Comparison of ENCODE assay signal across 14 cellular contexts in genomic region chr2:199356412-199356811, GRCh38.
DNase-seq lines count a peak whose midpoint lies in the region; ATAC-seq and TF ChIP-seq lines count a peak whose summit lies in the region.
"Had no signal": no experiment of that assay in that cellular context is flagged by ENCODE, and none has a peak within 500 bp of the region (broad histone marks: within the 10 kb centered on the region; RNA-seq: fewer than 3 reads in every experiment).

No MANE protein-coding gene starts in this region.

- ATAC-seq in IMR-90 (ENCODE audit: low read depth), result peak; percentile 65
- no peak for ATAC-seq in CD8-positive, alpha-beta T cell
- ATAC-seq in HG03196 (IDR thresholded peaks at IDR 0.05; ENCODE audit: unreplicated experiment), result no peak

- no peak overlapping the region for H4K5ac ChIP-seq in IMR-90 (ENCODE audit: low read depth, low read length)

- H2AFZ ChIP-seq in IMR-90 (replicated peaks; ENCODE audit: low read length, poor library complexity) (no peak overlapping the region), fibroblast of lung (ENCODE audit: low read length) (no peak overlapping the region), osteoblast (ENCODE audit: low read length) (no peak overlapping the region)

- BruUV-seq in IMR-90 (replicated peaks; lab: Mats Ljungman, UMichigan), result no TSS peak

- H3K9ac ChIP-seq in IMR-90 (ENCODE audit: low read depth, low read length) (no peak overlapping the region), fibroblast of lung (ENCODE audit: insufficient read depth, low read length) (no peak overlapping the region)
- H3K9ac ChIP-seq: BLaER1 had no signal

- H2BK120ac ChIP-seq in IMR-90 (ENCODE audit: low read depth, low read length), result peak overlapping the region; percentile 63

- TF ChIP-seq CTCF in IMR-90 (conservative IDR thresholded peaks at IDR 0.05; ENCODE audit: low read depth, low read length) (no peak), fibroblast of lung (conservative IDR thresholded peaks at IDR 0.05 in 1 of 2, IDR thresholded peaks at IDR 0.05 in 1 of 2; ENCODE audit: low read depth in 1 of 2, low read length in 2 of 2) (no peak), osteoblast (IDR thresholded peaks at IDR 0.05; ENCODE audit: extremely low read depth, low read depth, low read length) (no peak), right atrium auricular region (IDR thresholded peaks at IDR 0.05) (no peak)
- no peak for TF ChIP-seq CTCF in CD8-positive, alpha-beta T cell (IDR thresholded peaks at IDR 0.05)

- no peaks in the 10 kb centered on the region for H3K79me2 ChIP-seq in fibroblast of lung (ENCODE audit: control insufficient read depth, insufficient read depth, low read length)
- H3K79me2 ChIP-seq in osteoblast (ENCODE audit: insufficient read depth, low read length), result peaks cover 47% of the 10 kb centered on the region

- no peak overlapping the region for H2AK9ac ChIP-seq in IMR-90 (replicated peaks; ENCODE audit: low read depth, low read length, poor library complexity)

- H3K27me3 ChIP-seq in IMR-90 (ENCODE audit: control insufficient read depth, insufficient read depth, low read length) (no peaks in the 10 kb centered on the region), fibroblast of lung (ENCODE audit: control insufficient read depth, insufficient read depth, low read length) (no peaks in the 10 kb centered on the region), osteoblast (ENCODE audit: insufficient read depth, low read length) (no peaks in the 10 kb centered on the region), right atrium auricular region (no peaks in the 10 kb centered on the region)
- no peaks in the 10 kb centered on the region for H3K27me3 ChIP-seq in CD8-positive, alpha-beta T cell (ENCODE audit: insufficient read depth, low read length)
- H3K27me3 ChIP-seq: BLaER1 had no signal

- no peaks in the 10 kb centered on the region for H3K9me3 Mint-ChIP-seq in CD8-positive, alpha-beta T cell
- H3K9me3 Mint-ChIP-seq: CD4-positive, alpha-beta memory T cell had no signal

- WGBS in IMR-90 (ENCODE audit: extremely low coverage in 2 of 2, insufficient read length in 1 of 2), 2 experiments, result no CpG with 5 or more reads among the region's 5 CpGs

- H3K4me1 ChIP-seq in IMR-90 (ENCODE audit: control insufficient read depth, insufficient read depth, low read length) (peaks cover 3% of the 10 kb centered on the region; the same call in 1 of the 2 replicates), fibroblast of lung (ENCODE audit: control insufficient read depth, extremely low read depth, insufficient read depth, low read length) (no peaks in the 10 kb centered on the region), osteoblast (ENCODE audit: insufficient read depth, low read length) (peaks cover 10% of the 10 kb centered on the region), right atrium auricular region (no peaks in the 10 kb centered on the region)
- H3K4me1 ChIP-seq in CD8-positive, alpha-beta T cell (ENCODE audit: insufficient read depth, low read length), result no peaks in the 10 kb centered on the region
- H3K4me1 ChIP-seq: BLaER1, HAP-1 had no signal

- H3K27ac ChIP-seq in IMR-90 (ENCODE audit: insufficient read depth, low read length) (no peak overlapping the region), fibroblast of lung (ENCODE audit: insufficient read depth, low read length) (no peak overlapping the region), osteoblast (ENCODE audit: low read depth, low read length) (peak overlapping the region; percentile 39), right atrium auricular region (no peak overlapping the region)
- no peak overlapping the region for H3K27ac ChIP-seq in CD8-positive, alpha-beta T cell (ENCODE audit: low read depth, low read length)
- H3K27ac ChIP-seq: BLaER1 had no signal

- H3K4me3 ChIP-seq in IMR-90 (ENCODE audit: insufficient read depth, low read depth, low read length) (no peak overlapping the region), fibroblast of lung (replicated peaks in 1 of 4; ENCODE audit: control extremely low read depth in 1 of 4, insufficient read depth in 1 of 4, low read depth in 3 of 4, low read length in 4 of 4) (no peak overlapping the region), osteoblast (ENCODE audit: insufficient read depth, low read length) (no peak overlapping the region), right atrium auricular region (no peak overlapping the region)
- H3K4me3 ChIP-seq in CD8-positive, alpha-beta T cell (ENCODE audit: low read depth, low read length), result no peak overlapping the region
- H3K4me3 ChIP-seq: BLaER1, HAP-1 had no signal

- H2AK5ac ChIP-seq in IMR-90 (ENCODE audit: low read depth, low read length), result no peak overlapping the region

- H3K9me3 ChIP-seq in IMR-90 (ENCODE audit: control insufficient read depth, insufficient read depth, low read length), result no peaks in the 10 kb centered on the region
- H3K9me3 ChIP-seq in fibroblast of lung (ENCODE audit: control insufficient read depth, insufficient read depth, low read depth, low read length), result no peaks in the 10 kb centered on the region
- no peaks in the 10 kb centered on the region for H3K9me3 ChIP-seq in osteoblast (ENCODE audit: low read depth, low read length)
- no peaks in the 10 kb centered on the region for H3K9me3 ChIP-seq in CD8-positive, alpha-beta T cell (ENCODE audit: low read length)
- H3K9me3 ChIP-seq in right atrium auricular region, result no peaks in the 10 kb centered on the region
- H3K9me3 ChIP-seq: BLaER1, HAP-1 had no signal

- intact Hi-C loops in IMR-90 (cut with micrococcal nuclease), result loop anchor here (5.0 kb wide), 1 partner anchor 96 kb away; no protein-coding TSS in a partner anchor
- intact Hi-C loops in CD8-positive, alpha-beta T cell (cut with DNase I, micrococcal nuclease), result no loop called here

- H4K91ac ChIP-seq in IMR-90 (ENCODE audit: insufficient read depth, low read depth, low read length), result no peak overlapping the region; the same call in 1 of the 2 replicates

- H3K14ac ChIP-seq in IMR-90 (replicated peaks; ENCODE audit: low read depth, low read length), result no peak overlapping the region

- H3K36me3 ChIP-seq in IMR-90 (ENCODE audit: control insufficient read depth, insufficient read depth, low read length) (no peaks in the 10 kb centered on the region), fibroblast of lung (ENCODE audit: control insufficient read depth, insufficient read depth, low read length) (no peaks in the 10 kb centered on the region), osteoblast (ENCODE audit: insufficient read depth, low read length) (peaks cover 8% of the 10 kb centered on the region), right atrium auricular region (no peaks in the 10 kb centered on the region)
- H3K36me3 ChIP-seq in CD8-positive, alpha-beta T cell (ENCODE audit: insufficient read depth, low read length), result no peaks in the 10 kb centered on the region
- H3K36me3 ChIP-seq: BLaER1, HAP-1 had no signal

- H2BK20ac ChIP-seq in IMR-90 (ENCODE audit: low read depth, low read length), result peak overlapping the region; percentile 87; the same call in 1 of the 2 replicates

- H3K18ac ChIP-seq in IMR-90 (ENCODE audit: low read depth, low read length), result peak overlapping the region; percentile 78; the same call in 1 of the 2 replicates

- CTCF ChIA-PET in IMR-90 (lab: Yijun Ruan, JAX), result no interaction called here
- CTCF ChIA-PET in CD8-positive, alpha-beta T cell (lab: Charles Lee), result no interaction called here

- no peak overlapping the region for H3K4me3 Mint-ChIP-seq in CD8-positive, alpha-beta T cell
- H3K4me3 Mint-ChIP-seq: CD14-positive monocyte; CD4-positive, alpha-beta memory T cell had no signal

- TF ChIP-seq POLR2A in IMR-90 (IDR thresholded peaks at IDR 0.05; ENCODE audit: low read depth, low read length), result no peak

- peaks cover 4% of the 10 kb centered on the region for H3K9me1 ChIP-seq in IMR-90 (ENCODE audit: insufficient read depth, low read length)

- H3K56ac ChIP-seq in IMR-90 (ENCODE audit: extremely low read depth, insufficient read depth, low read length), result no peak overlapping the region

- peak; percentile 14 for DNase-seq in AG20443 (ENCODE audit: low spot score)
- DNase-seq in IMR-90, result peak; percentile 47
- DNase-seq in fibroblast of lung (ENCODE audit: low read depth in 2 of 2), result peak in 1 of 2 donors; percentile 45
- no peak for DNase-seq in osteoblast (ENCODE audit: insufficient read length, low spot score, missing footprints)
- no peak for DNase-seq in CD8-positive, alpha-beta T cell
- no peak for DNase-seq in right atrium auricular region (ENCODE audit: low spot score)
- DNase-seq: Calu3; CD4-positive, alpha-beta memory T cell; DMS79 treated with DMSO at 0.1 percent for 48 hours; EL had no signal

- H4K20me1 ChIP-seq in IMR-90 (ENCODE audit: insufficient read depth, low read length) (no peaks in the 10 kb centered on the region; the same call in 1 of the 2 replicates), fibroblast of lung (ENCODE audit: control insufficient read depth, extremely low read depth, insufficient read depth, low read length) (no peaks in the 10 kb centered on the region), osteoblast (ENCODE audit: insufficient read depth, low read length) (no peaks in the 10 kb centered on the region)
- H4K20me1 ChIP-seq: BLaER1 had no signal

- no peak overlapping the region for H2BK15ac ChIP-seq in IMR-90 (ENCODE audit: low read depth, low read length)

- H3K4ac ChIP-seq in IMR-90 (ENCODE audit: low read depth, low read length), result no peak overlapping the region

- H3K4me2 ChIP-seq in IMR-90 (ENCODE audit: low read depth, low read length) (peak overlapping the region; percentile 45; the same call in 1 of the 2 replicates), fibroblast of lung (ENCODE audit: extremely low read depth, insufficient read depth, low read length) (peak overlapping the region; percentile 60), osteoblast (ENCODE audit: insufficient read depth, low read length) (no peak overlapping the region)
- H3K4me2 ChIP-seq: BLaER1 had no signal

- H3K23ac ChIP-seq in IMR-90 (ENCODE audit: low read depth, low read length), result no peak overlapping the region

- POLR2A ChIA-PET in IMR-90 (lab: Charles Lee; ENCODE audit: unreplicated experiment), result no interaction called here
- POLR2A ChIA-PET in CD8-positive, alpha-beta T cell (lab: Charles Lee), result no interaction called here

- no peaks in the 10 kb centered on the region for H3K36me3 Mint-ChIP-seq in CD8-positive, alpha-beta T cell
- H3K36me3 Mint-ChIP-seq: CD14-positive monocyte; CD4-positive, alpha-beta memory T cell had no signal

- peaks cover 0 to 4% of the 10 kb centered on the region in 2 experiments; a peak in 3 of 4 replicates for H3K79me1 ChIP-seq in IMR-90 (ENCODE audit: low read depth in 1 of 2, low read length in 2 of 2)

- H3K27me3 Mint-ChIP-seq in CD8-positive, alpha-beta T cell (ENCODE audit: low read depth), result no peaks in the 10 kb centered on the region

- dilution Hi-C loops in IMR-90 (cut with HindIII; ENCODE audit: low sequenced_read_pairs, unreplicated experiment), result no loop called here

- in situ Hi-C loops in IMR-90 (cut with MboI; ENCODE audit: low sequenced_read_pairs), result no loop called here

- TF ChIP-seq RAD21 in IMR-90 (IDR thresholded peaks at IDR 0.05; ENCODE audit: low read length), result no peak

- H4K8ac ChIP-seq in IMR-90 (ENCODE audit: low read depth in 2 of 2, low read length in 2 of 2), result no peak overlapping the region

- H3K4me1 Mint-ChIP-seq in CD8-positive, alpha-beta T cell (ENCODE audit: low read depth), result no peaks in the 10 kb centered on the region
- H3K4me1 Mint-ChIP-seq: CD14-positive monocyte; CD4-positive, alpha-beta memory T cell had no signal

- no peak overlapping the region for H2BK5ac ChIP-seq in IMR-90 (ENCODE audit: low read depth, low read length, poor library complexity, severe bottlenecking)

- H3K27ac Mint-ChIP-seq in CD8-positive, alpha-beta T cell, result no peak overlapping the region
- H3K27ac Mint-ChIP-seq: CD14-positive monocyte; CD4-positive, alpha-beta memory T cell had no signal

Comparison
In these comparisons a context has a peak if more than half of its experiments do, and no peak if none do; other contexts are left out.
1. DNase-seq: peak in AG20443 (single experiment) and IMR-90 (single experiment); none in osteoblast (single experiment), CD8-positive, alpha-beta T cell (0 of 7) and right atrium auricular region (single experiment).